In the genomic region with DNA sequence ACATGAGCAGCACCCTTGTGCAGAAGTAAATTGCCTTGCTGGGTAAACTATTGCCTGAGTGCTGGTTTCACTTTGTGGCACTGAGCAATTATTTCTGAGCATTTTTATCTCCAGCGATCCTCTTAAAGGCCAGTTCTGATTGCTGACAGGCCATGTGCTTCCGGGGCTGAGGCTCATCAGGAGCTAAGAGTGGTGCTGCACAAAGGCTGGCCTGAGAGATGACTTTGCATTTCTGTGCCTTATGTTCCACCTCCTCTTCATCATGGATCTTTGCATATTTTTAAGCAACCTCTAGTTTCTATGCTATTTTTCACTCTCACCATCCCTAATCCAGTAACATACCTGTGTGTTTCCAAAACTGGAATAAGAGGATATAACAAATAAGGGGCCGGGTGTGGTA, we compare ENCODE assay signal across 19 cellular contexts. TPM values are rescaled to one million over a fixed set of nuclear protein-coding genes. Genes with fewer than 3 reads are reported as not detected.
DNase-seq lines count a peak whose midpoint lies in the region; ATAC-seq, FAIRE-seq and TF ChIP-seq lines count a peak whose summit lies in the region.
"Had no signal": no experiment of that assay in that cellular context is flagged by ENCODE, and none has a peak within 500 bp of the region (broad histone marks: within the 10 kb centered on the region; RNA-seq: fewer than 3 reads in every experiment).

No MANE protein-coding gene starts in this region.

- TF ChIP-seq CTCF in HEK293 (tag by site-specific recombination; IDR thresholded peaks at IDR 0.05): no peak
- no peak for TF ChIP-seq CTCF in K562 (IDR thresholded peaks at IDR 0.05 in 2 of 3, conservative IDR thresholded peaks at IDR 0.05 in 1 of 3; ENCODE audit: insufficient read depth in 2 of 3, low read depth in 1 of 3, low read length in 3 of 3)
- no peak for TF ChIP-seq CTCF in neural progenitor cell (IDR thresholded peaks at IDR 0.05)

- BruUV-seq in K562 (replicated peaks; lab: Mats Ljungman, UMichigan): no TSS peak

- H3K4me3 Mint-ChIP-seq in neural progenitor cell: no peak overlapping the region
- H3K4me3 Mint-ChIP-seq: CD4-positive, alpha-beta memory T cell; H9; HFFc6 had no signal

- H3K36me3 ChIP-seq in HEK293 (ENCODE audit: control insufficient read depth in 2 of 2, insufficient read depth in 1 of 2, low read length in 2 of 2): no peaks in the 10 kb centered on the region
- H3K36me3 ChIP-seq in K562 (ENCODE audit: control insufficient read depth, insufficient read depth, low read length): no peaks in the 10 kb centered on the region
- H3K36me3 ChIP-seq in neural progenitor cell: no peaks in the 10 kb centered on the region

- H3K36me3 Mint-ChIP-seq in neural progenitor cell: no peaks in the 10 kb centered on the region
- H3K36me3 Mint-ChIP-seq: CD4-positive, alpha-beta memory T cell had no signal

- CTCF ChIA-PET in HEK293 (lab: Yijun Ruan, JAX): no interaction called here
- CTCF ChIA-PET in K562 (lab: Yijun Ruan, JAX; ENCODE audit: low intra/inter-chr PET ratio): no interaction called here

- H3K4me3 ChIP-seq in HEK293 (ENCODE audit: low read depth, low read length) (no peak overlapping the region), K562 (no peak overlapping the region), neural progenitor cell (no peak overlapping the region), right cardiac atrium (ENCODE audit: low read length) (no peak overlapping the region)
- H3K4me3 ChIP-seq: GM23248 had no signal

- no peak overlapping the region for H3K27ac Mint-ChIP-seq in neural progenitor cell
- H3K27ac Mint-ChIP-seq: CD4-positive, alpha-beta memory T cell; HFFc6 had no signal

- H3F3A ChIP-seq in neural progenitor cell (ENCODE audit: low read depth): peaks cover 5% of the 10 kb centered on the region

- TF ChIP-seq RAD21 in K562 (CRISPR knock-in tag; conservative IDR thresholded peaks at IDR 0.05 in 1 of 2, IDR thresholded peaks at IDR 0.05 in 1 of 2): no peak

- WGBS in K562 (ENCODE audit: insufficient coverage, low coverage, missing lambda C conversion rate): 3% methylated on average over 3 of the region's 3 CpGs
- WGBS in right cardiac atrium: 88% methylated on average over 3 of the region's 3 CpGs

- POLR2A ChIA-PET in HEK293 (lab: Yijun Ruan, JAX) (no interaction called here), K562 (lab: Yijun Ruan, JAX) (no interaction called here)

- peak overlapping the region; percentile 28; the same call in 1 of the 2 replicates for H2AFZ ChIP-seq in K562 (ENCODE audit: low read depth, low read length)
- H2AFZ ChIP-seq in neural progenitor cell (replicated peaks): peak overlapping the region; percentile 7
- H2AFZ ChIP-seq: GM23248 had no signal

- peaks cover 2% of the 10 kb centered on the region for H3K27me3 Mint-ChIP-seq in neural progenitor cell (ENCODE audit: insufficient read depth, low read depth)

- intact Hi-C loops in K562 (cut with micrococcal nuclease) (no loop called here), right cardiac atrium (cut with DNase I) (no loop called here)

- in situ Hi-C loops in K562 (cut with MboI): no loop called here

- H3K9me1 ChIP-seq in K562 (ENCODE audit: control insufficient read depth, insufficient read depth, low read length): no peaks in the 10 kb centered on the region

- no peaks in the 10 kb centered on the region for H3K79me2 ChIP-seq in K562 (ENCODE audit: control insufficient read depth, insufficient read depth, low read length)
- no peaks in the 10 kb centered on the region for H3K79me2 ChIP-seq in neural progenitor cell (ENCODE audit: low read depth)

- FAIRE-seq in K562 (lab: Jason Lieb, UNC): peak; percentile 37
- FAIRE-seq: GM12891 had no signal

- no peak overlapping the region for H3K4me2 ChIP-seq in K562 (ENCODE audit: insufficient read depth, low read length)
- H3K4me2 ChIP-seq in neural progenitor cell: no peak overlapping the region

- ATAC-seq in K562: peak; percentile 75
- ATAC-seq in GM18505 (IDR thresholded peaks at IDR 0.05; ENCODE audit: unreplicated experiment): no peak
- no peak for ATAC-seq in GM19328 (IDR thresholded peaks at IDR 0.05; ENCODE audit: unreplicated experiment)
- ATAC-seq in right cardiac atrium: no peak
- ATAC-seq: HCT116 had no signal

- no peaks in the 10 kb centered on the region for H3K9me3 ChIP-seq in HEK293 (ENCODE audit: control insufficient read depth, insufficient read depth, low read depth, low read length)
- H3K9me3 ChIP-seq in K562 (replicated peaks; ENCODE audit: control insufficient read depth, insufficient read depth, low read depth, low read length): no peaks in the 10 kb centered on the region
- H3K9me3 ChIP-seq in neural progenitor cell (ENCODE audit: low read depth): no peaks in the 10 kb centered on the region
- H3K9me3 ChIP-seq in right cardiac atrium (ENCODE audit: control insufficient read depth, low read length): no peaks in the 10 kb centered on the region

- no peak for TF ChIP-seq POLR2A in K562 (conservative IDR thresholded peaks at IDR 0.05)
- TF ChIP-seq POLR2A in GM18505 (IDR thresholded peaks at IDR 0.05; ENCODE audit: borderline replicate concordance, extremely low read depth, insufficient read depth, insufficient read length): no peak

- DNase-seq in K562 (ENCODE audit: extremely low read depth in 1 of 4, low spot score in 3 of 4) (peak in 2 of 4 experiments; percentile 11 to 15), neural progenitor cell (ENCODE audit: low spot score) (no peak), right cardiac atrium (no peak)
- DNase-seq: C1 segment of cervical spinal cord; Calu3; CD4-positive, alpha-beta memory T cell; COR-L47; DMS53; DMS79 treated with DMSO at 0.1 percent for 48 hours; GF-D8; GM23248; H9; HFFc6 had no signal

- H3K9ac ChIP-seq in K562 (ENCODE audit: insufficient read depth in 1 of 2, low read depth in 2 of 2, low read length in 2 of 2) (no peak overlapping the region), neural progenitor cell (no peak overlapping the region)
- H3K9ac ChIP-seq: GM23248 had no signal

- TF ChIP-seq EP300 in K562 (IDR thresholded peaks at IDR 0.05; ENCODE audit: low read length): no peak

- no peaks in the 10 kb centered on the region for H3K4me1 ChIP-seq in HEK293 (ENCODE audit: control insufficient read depth, insufficient read depth, low read length)
- H3K4me1 ChIP-seq in K562 (replicated peaks in 1 of 2; ENCODE audit: control insufficient read depth in 2 of 2, insufficient read depth in 2 of 2, low read length in 2 of 2): no peaks in the 10 kb centered on the region; a peak in 1 of 5 replicates
- H3K4me1 ChIP-seq in neural progenitor cell: peaks cover 9% of the 10 kb centered on the region
- no peaks in the 10 kb centered on the region for H3K4me1 ChIP-seq in right cardiac atrium (ENCODE audit: control insufficient read depth, insufficient read depth, low read length)

- H3K27me3 ChIP-seq in K562 (ENCODE audit: control insufficient read depth in 2 of 2, insufficient read depth in 2 of 2, low read length in 2 of 2) (no peaks in the 10 kb centered on the region; a peak in 2 of 5 replicates), neural progenitor cell (no peaks in the 10 kb centered on the region), right cardiac atrium (ENCODE audit: control insufficient read depth, insufficient read depth) (peaks cover 3% of the 10 kb centered on the region)

- no peaks in the 10 kb centered on the region for H3K9me3 Mint-ChIP-seq in neural progenitor cell
- H3K9me3 Mint-ChIP-seq: HFFc6 had no signal

- H3K27ac ChIP-seq in HEK293 (ENCODE audit: extremely low read depth, low read depth, low read length) (no peak overlapping the region), K562 (ENCODE audit: extremely low read depth, low read depth, low read length) (no peak overlapping the region), neural progenitor cell (no peak overlapping the region), right cardiac atrium (ENCODE audit: low read length) (no peak overlapping the region)
- H3K27ac ChIP-seq: GM23248 had no signal

- peaks cover 5% of the 10 kb centered on the region for H3K4me1 Mint-ChIP-seq in neural progenitor cell
- H3K4me1 Mint-ChIP-seq: CD4-positive, alpha-beta memory T cell had no signal

- H4K20me1 ChIP-seq in K562 (replicated peaks; ENCODE audit: control insufficient read depth, insufficient read depth, low read length): no peaks in the 10 kb centered on the region
- no peaks in the 10 kb centered on the region for H4K20me1 ChIP-seq in neural progenitor cell (ENCODE audit: low read depth)

RNA-seq across cellular contexts. Expression of gene COG6, which starts 17.6 kb away (rescaled TPM):
- 26.4 and 84.9 TPM in 2 replicates for total RNA-seq in K562 (2011; cell fraction: chromatin; rRNA removed; ENCODE audit: low replicate concordance)
- 11.5 and 22.0 TPM in 2 replicates for total RNA-seq in K562 (2011; cell fraction: nucleolus; rRNA removed)
- total RNA-seq in K562 (2011; cell fraction: nucleoplasm; rRNA removed): 13.7 and 19.4 TPM in 2 replicates
- total RNA-seq in K562 (2014; rRNA removed) (8.6 and 8.7 TPM in 2 replicates), K562 (2014; rRNA removed; fragmentation: Illumina TruSeq; extraction: Trizol) (11.0 and 12.0 TPM in 2 replicates), K562 (2015; rRNA removed; fragmentation: Illumina TruSeq; extraction: Trizol) (9.2 and 9.7 TPM in 2 replicates), K562 (2021) (14.0 and 14.8 TPM in 2 replicates), neural progenitor cell (ENCODE audit: low replicate concordance) (18.9 and 33.1 TPM in 2 replicates), right cardiac atrium (10 to 100 TPM; 28.0 to 34.4 (median 31.3) TPM)
- polyA plus RNA-seq in K562 (2011; rRNA removed) (20.0 and 20.9 TPM in 2 replicates), K562 (2014; fragmentation: Illumina TruSeq; extraction: Trizol) (7.5 and 9.6 TPM in 2 replicates), K562 (2014; fragmentation: Nextera tagmentation; extraction: Ambion mirVana) (1 to 10 TPM; 2.6 to 4.0 TPM), K562 (2014; rRNA removed) (7.6 and 8.3 TPM in 2 replicates), right cardiac atrium (11.5 TPM)
- polyA plus RNA-seq in K562 (2011; cell fraction: cytosol; rRNA removed): 6.1 and 12.2 TPM in 2 replicates
- 7.4 and 17.9 TPM in 2 replicates for polyA plus RNA-seq in K562 (2011; cell fraction: nucleus; rRNA removed)
- 4.4 and 8.2 TPM in 2 replicates for polyA plus RNA-seq in K562 (2012)
- polyA minus RNA-seq in K562 (2011; rRNA and poly(A)+ RNA removed): 21.3 and 27.1 TPM in 2 replicates
- polyA minus RNA-seq in K562 (2011; cell fraction: cytosol; rRNA and poly(A)+ RNA removed): 8.7 and 9.2 TPM in 2 replicates
- polyA minus RNA-seq in K562 (2011; cell fraction: nucleus; rRNA and poly(A)+ RNA removed): 27.9 and 65.5 TPM in 2 replicates

RNA-seq across cellular contexts. Expression of gene LHFPL6, which starts 34.9 kb away (rescaled TPM):
- total RNA-seq in K562 (2011; cell fraction: chromatin; rRNA removed; ENCODE audit: low replicate concordance): not detected in 2 replicates
- total RNA-seq in K562 (2011; cell fraction: nucleolus; rRNA removed): not detected in 2 replicates
- not detected in 2 replicates for total RNA-seq in K562 (2011; cell fraction: nucleoplasm; rRNA removed)
- not detected in 2 replicates for total RNA-seq in K562 (2014; rRNA removed)
- not detected in 2 replicates for total RNA-seq in K562 (2014; rRNA removed; fragmentation: Illumina TruSeq; extraction: Trizol)
- not detected in 2 replicates for total RNA-seq in K562 (2015; rRNA removed; fragmentation: Illumina TruSeq; extraction: Trizol)
- total RNA-seq in K562 (2021): 0.18 TPM in 1 of 2 replicates, not detected in the other
- polyA plus RNA-seq in K562 (2011; rRNA removed): not detected in 2 replicates
- not detected in 2 replicates for polyA plus RNA-seq in K562 (2011; cell fraction: cytosol; rRNA removed)
- not detected in 2 replicates for polyA plus RNA-seq in K562 (2011; cell fraction: nucleus; rRNA removed)
- polyA plus RNA-seq in K562 (2012): not detected in 2 replicates
- polyA plus RNA-seq in K562 (2014; fragmentation: Illumina TruSeq; extraction: Trizol): not detected in 2 replicates
- polyA plus RNA-seq in K562 (2014; fragmentation: Nextera tagmentation; extraction: Ambion mirVana): not detected
- not detected in 2 replicates for polyA plus RNA-seq in K562 (2014; rRNA removed)
- polyA minus RNA-seq in K562 (2011; rRNA and poly(A)+ RNA removed): not detected in 2 replicates
- polyA minus RNA-seq in K562 (2011; cell fraction: cytosol; rRNA and poly(A)+ RNA removed): not detected in 2 replicates
- not detected in 2 replicates for polyA minus RNA-seq in K562 (2011; cell fraction: nucleus; rRNA and poly(A)+ RNA removed)
- 1.7 and 3.0 TPM in 2 replicates for total RNA-seq in neural progenitor cell (ENCODE audit: low replicate concordance)
- total RNA-seq in right cardiac atrium: 10 to 100 TPM; 54.0 to 65.3 (median 56.4) TPM
- 66.8 TPM for polyA plus RNA-seq in right cardiac atrium
- total RNA-seq: Calu3; CD4-positive, alpha-beta memory T cell; G401 had no signal

Comparison
In these comparisons a context has a peak if more than half of its experiments do, and no peak if none do; other contexts are left out.
1. RNA of gene LHFPL6, which starts 34.9 kb away (total RNA-seq): 54.0 to 65.3 TPM in right cardiac atrium; 1.7 to 3.0 TPM in neural progenitor cell and 0.18 TPM in K562; every median in the first group is over 10 times any median in the second.
2. Of the 44 proteins assayed by ChIP-seq in both K562 and HEK293: peak only in K562: none; only in HEK293: SETDB1; in both: none; in neither: 43.